In genomic region chr11:57349491-57350274, GRCh38 we compare ENCODE assay signal across 1 cellular context.
TF ChIP-seq lines count a peak whose summit lies in the region.

No MANE protein-coding gene starts in this region.

TF ChIP-seq in H1, 55 proteins besides CTCF, POLR2A, EP300 and RAD21:
- TF ChIP-seq HDAC2 (IDR thresholded peaks at IDR 0.05; ENCODE audit: borderline replicate concordance in 1 of 2, low read depth in 2 of 2, low read length in 2 of 2) (no peak), KDM4A (IDR thresholded peaks at IDR 0.05; ENCODE audit: low read depth, low read length, severe bottlenecking) (peak; percentile 25), ASH2L (IDR thresholded peaks at IDR 0.05; ENCODE audit: low read length) (peak; percentile 72), CEBPB (IDR thresholded peaks at IDR 0.05; ENCODE audit: low read depth, low read length) (peak; percentile 93), MAFK (IDR thresholded peaks at IDR 0.05; ENCODE audit: low read depth, low read length) (no peak), CBX5 (IDR thresholded peaks at IDR 0.05; ENCODE audit: low read depth, low read length) (no peak), RFX5 (IDR thresholded peaks at IDR 0.05; ENCODE audit: borderline replicate concordance, low read depth, low read length) (no peak), SIX5 (IDR thresholded peaks at IDR 0.05; ENCODE audit: low read depth, low read length) (no peak), POU5F1 (IDR thresholded peaks at IDR 0.05; ENCODE audit: low read depth, low read length) (no peak), TBP (IDR thresholded peaks at IDR 0.05; ENCODE audit: low read depth, low read length) (0 out of 2 replicates have a peak, but pooled peaks have one; percentile 21), BACH1 (IDR thresholded peaks at IDR 0.05; ENCODE audit: low read length) (no peak), RXRA (IDR thresholded peaks at IDR 0.05; ENCODE audit: insufficient read depth, low read depth, low read length) (no peak), FOSL1 (IDR thresholded peaks at IDR 0.05; ENCODE audit: insufficient read depth, low read depth, low read length) (no peak), CHD2 (IDR thresholded peaks at IDR 0.05; ENCODE audit: low read length) (no peak), SRF (IDR thresholded peaks at IDR 0.05; ENCODE audit: low read depth, low read length) (0 out of 2 replicates have a peak, but pooled peaks have one; percentile 1), SUZ12 (IDR thresholded peaks at IDR 0.05; ENCODE audit: low read length) (no peak), CTBP2 (IDR thresholded peaks at IDR 0.05; ENCODE audit: borderline replicate concordance, insufficient read depth, insufficient read length, low read length) (no peak), BRCA1 (IDR thresholded peaks at IDR 0.05; ENCODE audit: low read depth, low read length) (no peak), ATF3 (IDR thresholded peaks at IDR 0.05; ENCODE audit: insufficient read depth, low read depth, low read length) (no peak), TAF1 (IDR thresholded peaks at IDR 0.05; ENCODE audit: low read depth, low read length) (0 out of 2 replicates have a peak, but pooled peaks have one; percentile 21), PHF8 (conservative IDR thresholded peaks at IDR 0.05; ENCODE audit: low read depth, low read length) (0 out of 2 replicates have a peak, but pooled peaks have one; percentile 44), SAP30 (IDR thresholded peaks at IDR 0.05; ENCODE audit: insufficient read depth, insufficient replicate concordance, low read length) (no peak), E2F6 (IDR thresholded peaks at IDR 0.05) (no peak), TAF7 (optimal IDR thresholded peaks at IDR 0.05; ENCODE audit: borderline replicate concordance, low read depth, low read length) (no peak)
